8 cellular contexts compared by ENCODE assay signal in genomic region chr1:226403522-226404034, GRCh38. TPM values are rescaled to one million over a fixed set of nuclear protein-coding genes. Genes with fewer than 3 reads are reported as not detected.
DNase-seq lines count a peak whose midpoint lies in the region; ATAC-seq and TF ChIP-seq lines count a peak whose summit lies in the region.

No MANE protein-coding gene starts in this region.

- TF ChIP-seq CTCF in AG04450 (IDR thresholded peaks at IDR 0.05; ENCODE audit: low read depth, low read length) (peak; percentile 38), GM10248 (IDR thresholded peaks at IDR 0.05; ENCODE audit: control extremely low read depth, extremely low read depth, low read depth, missing control alignments) (peak; percentile 14)

- peak overlapping the region; percentile 45 for H3K9ac ChIP-seq in SK-N-MC (ENCODE audit: insufficient read length)

- no peaks in the 10 kb centered on the region; the same call in 1 of the 2 replicates for H3K9me3 ChIP-seq in AG04450 (ENCODE audit: control insufficient read depth, insufficient read depth, low read length)
- H3K9me3 ChIP-seq in SK-N-MC (ENCODE audit: low read depth, low read length) = no peaks in the 10 kb centered on the region

- H3K27me3 ChIP-seq in AG04450 (ENCODE audit: control insufficient read depth, insufficient read depth, low read length) = no peaks in the 10 kb centered on the region

- no peak for DNase-seq in AG04450 (ENCODE audit: low read depth, low spot score)
- peak; percentile 31 for DNase-seq in GM10248 (ENCODE audit: extremely low spot score)
- DNase-seq in SK-N-MC (ENCODE audit: low read depth, low spot score) = no peak
- DNase-seq in glomerular visceral epithelial cell (ENCODE audit: extremely low spot score) = peak; percentile 53

- H3K36me3 ChIP-seq in SK-N-MC (ENCODE audit: insufficient read depth, low read length) = peaks cover 48% of the 10 kb centered on the region

- POLR2A ChIA-PET in AG04450 (lab: Yijun Ruan, JAX) = interaction anchor here (0.5 kb wide), 1 partner anchor 979 kb away, joined by 4 read pairs; no protein-coding TSS in a partner anchor
- POLR2A ChIA-PET in GM10248 (lab: Yijun Ruan, JAX) = interaction anchor here (0.5 kb wide), 2 partner anchors 42 to 295 kb away, joined by 3 to 4 read pairs; no protein-coding TSS in a partner anchor

- no peak for ATAC-seq in HG03342 (IDR thresholded peaks at IDR 0.05; ENCODE audit: unreplicated experiment)
- ATAC-seq in GM18861 (IDR thresholded peaks at IDR 0.05; ENCODE audit: unreplicated experiment) = no peak
- ATAC-seq in GM18502 (IDR thresholded peaks at IDR 0.05; ENCODE audit: poor library complexity, unreplicated experiment) = no peak
- no peak for ATAC-seq in HG03108 (IDR thresholded peaks at IDR 0.05; ENCODE audit: unreplicated experiment)

- CTCF ChIA-PET in AG04450 (lab: Charles Lee) (interaction anchor here (0.9 to 1.0 kb wide), 2 partner anchors 13 to 20 kb away, joined by 3 to 4 read pairs; no protein-coding TSS in a partner anchor), GM10248 (lab: Yijun Ruan, JAX) (interaction anchor here (0.7 to 8.1 kb wide), 8 partner anchors 10 to 97 kb away, joined by 3 to 74 read pairs (median 6); no protein-coding TSS in a partner anchor)

- H3K27ac ChIP-seq in AG04450 (ENCODE audit: low read depth, low read length) (no peak overlapping the region), SK-N-MC (peak overlapping the region; percentile 61; the same call in 1 of the 2 replicates)

- H3K4me3 ChIP-seq in AG04450 (ENCODE audit: low read depth, low read length) = no peak overlapping the region
- peak overlapping the region; percentile 82 for H3K4me3 ChIP-seq in SK-N-MC

RNA-seq across cellular contexts. Expression of gene PARP1, which starts 4.3 kb away (rescaled TPM):
- 101 and 111 TPM in 2 replicates for polyA plus RNA-seq in AG04450 (2011; rRNA removed)
- 105 and 108 TPM in 2 replicates for polyA minus RNA-seq in AG04450 (2011; rRNA and poly(A)+ RNA removed)

Comparison
In these comparisons a context has a peak if more than half of its experiments do, and no peak if none do; other contexts are left out.
1. DNase-seq: peak in GM10248 (single experiment) and glomerular visceral epithelial cell (single experiment); none in AG04450 (single experiment) and SK-N-MC (single experiment).